In the genomic region with DNA sequence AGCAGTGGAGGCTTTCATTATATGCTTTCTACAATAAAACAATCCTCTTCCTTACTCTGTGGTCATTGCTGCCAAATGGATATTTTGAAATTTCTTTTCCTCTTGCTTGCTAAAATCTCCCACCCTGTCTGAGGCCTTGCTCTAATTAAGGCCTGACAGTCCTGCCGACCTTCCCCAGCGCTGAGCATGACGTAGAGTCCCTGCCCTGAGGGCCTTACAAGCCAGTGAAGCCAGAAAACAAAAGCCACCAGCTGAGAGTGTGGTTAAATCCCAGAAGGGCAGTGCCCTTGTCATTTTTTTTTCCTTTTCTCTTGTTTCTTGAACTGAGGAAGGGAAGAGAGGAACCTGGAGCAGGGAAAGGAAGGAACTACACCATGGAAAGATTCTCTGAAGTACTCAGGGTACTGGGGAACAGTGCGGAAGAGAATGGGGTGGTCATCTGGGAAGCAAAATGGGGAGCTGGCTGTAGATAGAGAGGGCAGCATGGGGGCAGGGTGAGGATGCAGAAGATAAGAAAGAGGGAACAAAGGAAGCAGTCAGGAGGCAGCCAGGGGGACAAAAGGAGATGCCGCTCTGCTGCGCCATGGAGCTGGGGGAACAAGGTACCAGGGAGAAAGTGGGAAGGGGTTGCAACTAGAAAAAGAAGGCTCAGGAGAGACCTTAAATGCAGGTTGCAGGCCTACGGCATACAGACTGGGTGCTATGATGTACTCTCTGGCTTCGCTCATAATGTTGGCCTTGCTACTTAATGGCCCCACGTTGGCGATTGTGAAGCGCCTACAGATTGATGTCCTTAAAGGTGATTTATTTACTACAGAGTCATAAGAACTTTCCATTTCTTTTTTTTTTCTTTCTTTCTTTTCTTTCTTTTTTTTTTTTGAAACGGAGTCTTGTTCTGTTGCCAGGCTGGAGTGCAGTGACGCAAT, we compare ENCODE assay signal across 13 cellular contexts. TPM values are rescaled to one million over a fixed set of nuclear protein-coding genes. Genes with fewer than 3 reads are reported as not detected.
DNase-seq lines count a peak whose midpoint lies in the region; ATAC-seq, FAIRE-seq and TF ChIP-seq lines count a peak whose summit lies in the region.
"Had no signal": no experiment of that assay in that cellular context is flagged by ENCODE, and none has a peak within 500 bp of the region (broad histone marks: within the 10 kb centered on the region; RNA-seq: fewer than 3 reads in every experiment).

No MANE protein-coding gene starts in this region.

- H3K27ac ChIP-seq in 22Rv1 (0 out of 2 replicates have a peak overlapping the region, but pooled peaks have one; percentile 12), KMS-11 (peak overlapping the region; percentile 99; the same call in 1 of the 2 replicates), cingulate gyrus (ENCODE audit: low read depth, low read length) (peak overlapping the region; percentile 80), mesodermal cell (ENCODE audit: low read depth, low read length, severe bottlenecking) (peak overlapping the region; percentile 84), esophagus muscularis mucosa (replicated peaks in 1 of 4) (peak overlapping the region in 2 of 4 donors; percentile 14 to 46)

- H3K9me3 ChIP-seq in mesodermal cell (ENCODE audit: control insufficient read depth, low read length) = peaks cover 24% of the 10 kb centered on the region
- peaks cover 0 to 5% (median 2%) of the 10 kb centered on the region in 4 donors for H3K9me3 ChIP-seq in esophagus muscularis mucosa

- ATAC-seq in GM18867 (IDR thresholded peaks at IDR 0.05; ENCODE audit: unreplicated experiment) = no peak

- H4K20me1 ChIP-seq in KMS-11 (ENCODE audit: insufficient read depth) = 0 out of 2 replicates have a peak, but pooled peaks cover 3% of the 10 kb centered on the region

- FAIRE-seq in frontal cortex (lab: Jason Lieb, UNC) = no peak
- FAIRE-seq: islet of Langerhans had no signal

- TF ChIP-seq POLR2A in esophagus muscularis mucosa (IDR thresholded peaks at IDR 0.05; ENCODE audit: low read depth) = no peak

- peak overlapping the region; percentile 99; the same call in 1 of the 2 replicates for H3K4me2 ChIP-seq in KMS-11

- H3K4me3 ChIP-seq in KMS-11 (IDR thresholded peaks at IDR 0.05; ENCODE audit: insufficient read depth, low read depth, low read length) (no peak overlapping the region), mesodermal cell (ENCODE audit: extremely low read depth, insufficient read depth, low read length, poor library complexity, severe bottlenecking) (no peak overlapping the region), esophagus muscularis mucosa (no peak overlapping the region)

- no peak for TF ChIP-seq CTCF in 22Rv1 (IDR thresholded peaks at IDR 0.05)
- TF ChIP-seq CTCF in KMS-11 (conservative IDR thresholded peaks at IDR 0.05; ENCODE audit: low read depth, low read length) = no peak
- no peak for TF ChIP-seq CTCF in esophagus muscularis mucosa (IDR thresholded peaks at IDR 0.05)

- H3K9ac ChIP-seq in KMS-11 = peak overlapping the region; percentile 3; the same call in 1 of the 2 replicates

- WGBS in mesodermal cell (ENCODE audit: insufficient coverage in 2 of 2), 2 experiments = 59 to 60% methylated on average over 10 to 11 of the region's 13 CpGs
- 89% methylated on average over 13 of the region's 13 CpGs for WGBS in esophagus muscularis mucosa

- no peak for TF ChIP-seq EP300 in esophagus muscularis mucosa (IDR thresholded peaks at IDR 0.05)

- H3K36me3 ChIP-seq in KMS-11 (ENCODE audit: insufficient read depth) (peaks cover 61% of the 10 kb centered on the region), mesodermal cell (ENCODE audit: control insufficient read depth, insufficient read depth, low read length) (peaks cover 60% of the 10 kb centered on the region), esophagus muscularis mucosa (peaks cover 0 to 29% (median 13%) of the 10 kb centered on the region in 4 donors)

- no peaks in the 10 kb centered on the region for H3K27me3 ChIP-seq in KMS-11 (ENCODE audit: insufficient read depth, low read depth)
- H3K27me3 ChIP-seq in esophagus muscularis mucosa = no peaks in the 10 kb centered on the region

- peaks cover 100% of the 10 kb centered on the region for H3K79me2 ChIP-seq in KMS-11 (ENCODE audit: insufficient read depth, low read depth)

- intact Hi-C loops in esophagus muscularis mucosa (cut with DNase I) = no loop called here

- H3K4me1 ChIP-seq in KMS-11 (ENCODE audit: low read depth, poor library complexity, severe bottlenecking) (peaks cover 88% of the 10 kb centered on the region), mesodermal cell (ENCODE audit: control insufficient read depth, insufficient read depth, low read length, poor library complexity, severe bottlenecking) (peaks cover 9% of the 10 kb centered on the region), esophagus muscularis mucosa (peaks cover 0 to 25% (median 11%) of the 10 kb centered on the region in 4 donors)

- no peak overlapping the region for H2AFZ ChIP-seq in KMS-11 (ENCODE audit: low read depth)

- DNase-seq in stimulated activated CD4-positive, alpha-beta T cell treated with anti-CD3 and anti-CD28 coated beads, Interleukin-15, amount 100 ng/mL, for 24 hours = no peak
- no peak for DNase-seq in esophagus muscularis mucosa (ENCODE audit: extremely low spot score)
- no peak for DNase-seq in frontal cortex (ENCODE audit: low spot score in 2 of 2)
- DNase-seq: activated B cell treated with CpG ODN at 0.5 μM for 24 hours; amniotic stem cell; CD4-positive, CD25-positive, alpha-beta regulatory T cell; NCI-H446 treated with DMSO at 0.1 percent for 48 hours had no signal

RNA-seq across cellular contexts. Expression of a gene that starts 25.1 kb away (rescaled TPM):
- polyA plus RNA-seq in mesodermal cell (2013, experiment 1 of 2) = 37.0 TPM
- polyA plus RNA-seq in mesodermal cell (2013, experiment 2 of 2) = 34.1 TPM
- 100 to 1,000 TPM; 163 to 250 (median 203) TPM for total RNA-seq in esophagus muscularis mucosa
- total RNA-seq in frontal cortex = 149 TPM
